In the genomic region with DNA sequence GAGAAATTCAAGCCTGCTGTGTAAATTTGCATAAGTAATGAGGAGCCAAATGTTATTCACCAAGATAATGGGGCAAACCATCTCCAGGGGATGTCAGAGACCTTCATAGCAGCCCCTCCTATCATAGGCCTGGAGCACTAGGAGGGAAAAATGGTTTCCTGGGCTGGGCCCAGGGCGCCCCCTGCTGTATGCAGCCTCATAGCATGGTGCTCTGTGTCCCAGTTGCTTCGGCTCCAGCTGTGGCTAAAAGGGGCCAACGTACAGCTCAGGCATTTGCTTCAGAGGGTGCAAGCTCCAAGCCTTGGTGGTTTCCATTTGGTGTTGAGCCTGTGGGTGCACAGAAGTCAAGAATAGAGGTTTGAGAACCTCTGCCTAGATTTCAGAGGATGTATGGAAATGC, we compare ENCODE assay signal across 14 cellular contexts.
DNase-seq lines count a peak whose midpoint lies in the region; ATAC-seq and TF ChIP-seq lines count a peak whose summit lies in the region.
"Had no signal": no experiment of that assay in that cellular context is flagged by ENCODE, and none has a peak within 500 bp of the region (broad histone marks: within the 10 kb centered on the region; RNA-seq: fewer than 3 reads in every experiment).

No MANE protein-coding gene starts in this region.

- no peaks in the 10 kb centered on the region for H3K27me3 Mint-ChIP-seq in osteocyte (ENCODE audit: unreplicated experiment)

- DNase-seq in activated T-cell treated with anti-CD3 and anti-CD28 coated beads, Interleukin-2, amount 50 U/mL, for 48 hours = peak; percentile 35 to 49
- DNase-seq in activated T-cell treated with anti-CD3 and anti-CD28 coated beads for 4 hours (no peak), HCT116 (ENCODE audit: low read depth, low spot score) (no peak), cardiac fibroblast (ENCODE audit: low read depth in 2 of 2) (peak in 1 of 2 donors; percentile 1), NCI-H774 (lab: John Stamatoyannopoulos, UW) (no peak), osteocyte (ENCODE audit: extremely low spot score, unreplicated experiment) (no peak), GM19238 (ENCODE audit: insufficient read length, low spot score) (no peak)
- peak; percentile 3 for DNase-seq in stimulated activated CD4-positive, alpha-beta T cell treated with anti-CD3 and anti-CD28 coated beads, Interleukin-4, amount 100 ng/mL, for 24 hours
- DNase-seq: activated effector memory CD4-positive, alpha-beta T cell treated with Interleukin-2 at 50 U/mL for 16 hours; NCI-H2107; spleen; stimulated activated naive B cell treated with anti-CD40 and anti-IgM and Interleukin-4, amounts not matched to agents 10 μg/mL and 1 μg/mL and 100 μg/mL, for 72 hours had no signal

- no peaks in the 10 kb centered on the region for H4K20me1 ChIP-seq in HCT116 (ENCODE audit: insufficient read depth)

- H3K9ac ChIP-seq in HCT116 (ENCODE audit: low read length) = no peak overlapping the region

- H3K4me3 Mint-ChIP-seq in osteocyte (ENCODE audit: unreplicated experiment) = no peak overlapping the region
- H3K4me3 Mint-ChIP-seq: stimulated activated naive B cell treated with anti-CD40 and anti-IgM and Interleukin-4, amounts not matched to agents 10 μg/mL and 1 μg/mL and 100 μg/mL, for 72 hours had no signal

- no peaks in the 10 kb centered on the region for H3K9me3 ChIP-seq in HCT116 (ENCODE audit: control insufficient read depth in 1 of 2, insufficient read depth in 1 of 2, low read depth in 1 of 2, low read length in 2 of 2)
- H3K9me3 ChIP-seq: spleen had no signal

- TF ChIP-seq RAD21 in HCT116 (IDR thresholded peaks at IDR 0.05; ENCODE audit: low read depth) = peak; percentile 50

- no peaks in the 10 kb centered on the region; a peak in 1 of 4 replicates for H3K4me1 ChIP-seq in HCT116 (ENCODE audit: control insufficient read depth in 1 of 2, insufficient read depth in 2 of 2, low read length in 2 of 2)
- H3K4me1 ChIP-seq: spleen had no signal

- peaks cover 6% of the 10 kb centered on the region for H3K9me3 Mint-ChIP-seq in osteocyte (ENCODE audit: unreplicated experiment)

- no peaks in the 10 kb centered on the region for H3K79me2 ChIP-seq in HCT116 (ENCODE audit: insufficient read depth, low read length)

- no peak overlapping the region for H3K4me2 ChIP-seq in HCT116 (ENCODE audit: low read length)

- peak; percentile 16 to 49 (median 44); a peak in 5 of 6 replicates for TF ChIP-seq CTCF in HCT116 (IDR thresholded peaks at IDR 0.05 in 2 of 3, conservative IDR thresholded peaks at IDR 0.05 in 1 of 3; ENCODE audit: borderline replicate concordance in 1 of 3, insufficient read depth in 1 of 3, low read depth in 2 of 3, low read length in 2 of 3)
- peak; percentile 29 for TF ChIP-seq CTCF in cardiac fibroblast (IDR thresholded peaks at IDR 0.05; ENCODE audit: low read depth, low read length)
- TF ChIP-seq CTCF in osteocyte (IDR thresholded peaks at IDR 0.05) = no peak

- no peaks in the 10 kb centered on the region for H3K9me2 ChIP-seq in HCT116 (ENCODE audit: insufficient read depth)

- no peak for TF ChIP-seq POLR2A in HCT116 (IDR thresholded peaks at IDR 0.05; ENCODE audit: borderline replicate concordance, extremely low read depth, insufficient read depth, insufficient read length)

- H3K27ac Mint-ChIP-seq in osteocyte (ENCODE audit: unreplicated experiment) = no peak overlapping the region
- H3K27ac Mint-ChIP-seq: stimulated activated naive B cell treated with anti-CD40 and anti-IgM and Interleukin-4, amounts not matched to agents 10 μg/mL and 1 μg/mL and 100 μg/mL, for 72 hours had no signal

- no peaks in the 10 kb centered on the region for H3K36me3 ChIP-seq in HCT116 (ENCODE audit: control insufficient read depth in 1 of 2, insufficient read depth in 2 of 2, low read length in 2 of 2)
- H3K36me3 ChIP-seq: spleen had no signal

- CTCF ChIA-PET in HCT116 (lab: Charles Lee) = interaction anchor here (1.0 kb wide), 1 partner anchor 973 kb away, joined by 3 read pairs; no protein-coding TSS in a partner anchor

- no peaks in the 10 kb centered on the region for H3K4me1 Mint-ChIP-seq in osteocyte (ENCODE audit: unreplicated experiment)
- H3K4me1 Mint-ChIP-seq: stimulated activated naive B cell treated with anti-CD40 and anti-IgM and Interleukin-4, amounts not matched to agents 10 μg/mL and 1 μg/mL and 100 μg/mL, for 72 hours had no signal

- H3K4me3 ChIP-seq in HCT116 (replicated peaks in 1 of 2; ENCODE audit: low read depth in 1 of 2, low read length in 2 of 2) = no peak overlapping the region
- no peak overlapping the region for H3K4me3 ChIP-seq in cardiac fibroblast (replicated peaks in 1 of 2; ENCODE audit: low read depth in 2 of 2, low read length in 2 of 2)
- H3K4me3 ChIP-seq: K562, spleen had no signal

- POLR2A ChIA-PET in HCT116 (lab: Charles Lee) = no interaction called here

- H3K36me3 Mint-ChIP-seq in osteocyte (ENCODE audit: unreplicated experiment) = no peaks in the 10 kb centered on the region
- H3K36me3 Mint-ChIP-seq: stimulated activated naive B cell treated with anti-CD40 and anti-IgM and Interleukin-4, amounts not matched to agents 10 μg/mL and 1 μg/mL and 100 μg/mL, for 72 hours had no signal

- no peaks in the 10 kb centered on the region for H3K27me3 ChIP-seq in HCT116 (ENCODE audit: insufficient read depth, low read length)

- ATAC-seq in HCT116 = peak; percentile 57; the same call in 1 of the 2 replicates
- ATAC-seq: K562, left colon had no signal

- no peak overlapping the region for H3K27ac ChIP-seq in HCT116 (ENCODE audit: low read depth, low read length)
- H3K27ac ChIP-seq: spleen had no signal

- intact Hi-C loops in HCT116 (cut with micrococcal nuclease) = no loop called here

- no TSS peak for BruUV-seq in HCT116 (replicated peaks; lab: Mats Ljungman, UMichigan)

- H2AFZ ChIP-seq in HCT116 (ENCODE audit: low read depth, low read length, poor library complexity, severe bottlenecking) = no peak overlapping the region

- RAD21 ChIA-PET in HCT116 (lab: Charles Lee; ENCODE audit: low non-redundant PET in 1 of 2, low total read pairs in 2 of 2, uncharacterized antibody in 2 of 2, unreplicated experiment in 2 of 2) = no interaction called here

TF ChIP-seq in HCT116, 20 proteins besides CTCF, POLR2A, EP300 and RAD21:
- no peak for TF ChIP-seq EZH2 (IDR thresholded peaks at IDR 0.05)
- TF ChIP-seq, protein P1, sequence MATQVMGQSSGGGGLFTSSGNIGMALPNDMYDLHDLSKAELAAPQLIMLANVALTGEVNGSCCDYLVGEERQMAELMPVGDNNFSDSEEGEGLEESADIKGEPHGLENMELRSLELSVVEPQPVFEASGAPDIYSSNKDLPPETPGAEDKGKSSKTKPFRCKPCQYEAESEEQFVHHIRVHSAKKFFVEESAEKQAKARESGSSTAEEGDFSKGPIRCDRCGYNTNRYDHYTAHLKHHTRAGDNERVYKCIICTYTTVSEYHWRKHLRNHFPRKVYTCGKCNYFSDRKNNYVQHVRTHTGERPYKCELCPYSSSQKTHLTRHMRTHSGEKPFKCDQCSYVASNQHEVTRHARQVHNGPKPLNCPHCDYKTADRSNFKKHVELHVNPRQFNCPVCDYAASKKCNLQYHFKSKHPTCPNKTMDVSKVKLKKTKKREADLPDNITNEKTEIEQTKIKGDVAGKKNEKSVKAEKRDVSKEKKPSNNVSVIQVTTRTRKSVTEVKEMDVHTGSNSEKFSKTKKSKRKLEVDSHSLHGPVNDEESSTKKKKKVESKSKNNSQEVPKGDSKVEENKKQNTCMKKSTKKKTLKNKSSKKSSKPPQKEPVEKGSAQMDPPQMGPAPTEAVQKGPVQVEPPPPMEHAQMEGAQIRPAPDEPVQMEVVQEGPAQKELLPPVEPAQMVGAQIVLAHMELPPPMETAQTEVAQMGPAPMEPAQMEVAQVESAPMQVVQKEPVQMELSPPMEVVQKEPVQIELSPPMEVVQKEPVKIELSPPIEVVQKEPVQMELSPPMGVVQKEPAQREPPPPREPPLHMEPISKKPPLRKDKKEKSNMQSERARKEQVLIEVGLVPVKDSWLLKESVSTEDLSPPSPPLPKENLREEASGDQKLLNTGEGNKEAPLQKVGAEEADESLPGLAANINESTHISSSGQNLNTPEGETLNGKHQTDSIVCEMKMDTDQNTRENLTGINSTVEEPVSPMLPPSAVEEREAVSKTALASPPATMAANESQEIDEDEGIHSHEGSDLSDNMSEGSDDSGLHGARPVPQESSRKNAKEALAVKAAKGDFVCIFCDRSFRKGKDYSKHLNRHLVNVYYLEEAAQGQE (IDR thresholded peaks at IDR 0.05; ENCODE audit: low read depth) = no peak
- TF ChIP-seq SIN3A (IDR thresholded peaks at IDR 0.05; ENCODE audit: low read depth) = no peak
- no peak for TF ChIP-seq EGR1 (IDR thresholded peaks at IDR 0.05; ENCODE audit: low read depth)
- TF ChIP-seq JUND (IDR thresholded peaks at IDR 0.05) = no peak
- TF ChIP-seq SRF (IDR thresholded peaks at IDR 0.05; ENCODE audit: low read depth) = no peak

Comparison
In these comparisons a context has a peak if more than half of its experiments do, and no peak if none do; other contexts are left out.
1. DNase-seq: peak in activated T-cell treated with anti-CD3 and anti-CD28 coated beads, Interleukin-2, amount 50 U/mL, for 48 hours (2 of 2) and stimulated activated CD4-positive, alpha-beta T cell treated with anti-CD3 and anti-CD28 coated beads, Interleukin-4, amount 100 ng/mL, for 24 hours (single experiment); none in activated T-cell treated with anti-CD3 and anti-CD28 coated beads for 4 hours (single experiment), HCT116 (single experiment), NCI-H774 (single experiment), osteocyte (single experiment) and GM19238 (single experiment).